Comparison of ENCODE assay signal across 1 cellular context in the genomic region with DNA sequence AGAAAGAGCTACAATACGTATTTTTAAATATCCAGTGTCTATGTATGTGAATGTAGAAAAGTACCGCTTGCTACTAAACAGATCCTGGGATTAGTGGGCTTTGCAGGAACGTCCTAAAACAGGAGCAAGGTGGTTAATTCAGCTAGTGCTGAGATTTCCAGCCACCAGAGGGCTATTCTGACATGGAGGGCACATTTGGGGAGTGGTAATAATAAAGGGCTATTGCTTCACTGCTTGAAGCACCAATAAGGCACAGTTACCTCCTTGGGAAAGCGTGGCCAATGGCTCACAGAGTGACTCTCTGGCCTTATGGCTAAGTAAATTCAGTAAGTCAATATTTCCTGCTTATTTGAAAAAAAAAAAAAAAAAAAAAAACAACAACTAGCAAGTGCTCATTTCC.
TF ChIP-seq lines count a peak whose summit lies in the region.

No MANE protein-coding gene starts in this region.

TF ChIP-seq in IMR-90, 13 proteins besides CTCF, POLR2A, EP300 and RAD21:
- TF ChIP-seq, protein P1, sequence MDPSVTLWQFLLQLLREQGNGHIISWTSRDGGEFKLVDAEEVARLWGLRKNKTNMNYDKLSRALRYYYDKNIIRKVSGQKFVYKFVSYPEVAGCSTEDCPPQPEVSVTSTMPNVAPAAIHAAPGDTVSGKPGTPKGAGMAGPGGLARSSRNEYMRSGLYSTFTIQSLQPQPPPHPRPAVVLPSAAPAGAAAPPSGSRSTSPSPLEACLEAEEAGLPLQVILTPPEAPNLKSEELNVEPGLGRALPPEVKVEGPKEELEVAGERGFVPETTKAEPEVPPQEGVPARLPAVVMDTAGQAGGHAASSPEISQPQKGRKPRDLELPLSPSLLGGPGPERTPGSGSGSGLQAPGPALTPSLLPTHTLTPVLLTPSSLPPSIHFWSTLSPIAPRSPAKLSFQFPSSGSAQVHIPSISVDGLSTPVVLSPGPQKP (IDR thresholded peaks at IDR 0.05; ENCODE audit: borderline replicate concordance, low read depth, low read length), result no peak
- TF ChIP-seq BHLHE40 (IDR thresholded peaks at IDR 0.05; ENCODE audit: low read depth, low read length) (no peak), USF2 (IDR thresholded peaks at IDR 0.05; ENCODE audit: low read depth, low read length) (no peak), FOS (IDR thresholded peaks at IDR 0.05; ENCODE audit: low read depth, low read length) (no peak)
